1 cellular context compared by ENCODE assay signal in genomic region chr14:60485600-60486251, GRCh38.
TF ChIP-seq lines count a peak whose summit lies in the region.

C14orf39 (minus strand) TSS chr14:60486063; CDS start chr14:60485078, 985 bp downstream.

TF ChIP-seq in WTC11, 78 proteins besides CTCF, POLR2A, EP300 and RAD21 (continued from another document and continues in another):
- no peak for TF ChIP-seq AR (CRISPR knock-in tag; IDR thresholded peaks at IDR 0.05)
- peak; percentile 59 for TF ChIP-seq SP1 (CRISPR knock-in tag; conservative IDR thresholded peaks at IDR 0.05)
- TF ChIP-seq ATF6 (CRISPR knock-in tag; IDR thresholded peaks at IDR 0.05): no peak
- peak; percentile 52; the same call in 1 of the 2 replicates for TF ChIP-seq NR3C1 (CRISPR knock-in tag; conservative IDR thresholded peaks at IDR 0.05; ENCODE audit: low read depth)
- TF ChIP-seq CDX4 (CRISPR knock-in tag; IDR thresholded peaks at IDR 0.05; ENCODE audit: borderline replicate concordance): no peak
- TF ChIP-seq NFE2L1 (CRISPR knock-in tag; IDR thresholded peaks at IDR 0.05): no peak
- no peak for TF ChIP-seq HMGA2 (CRISPR knock-in tag; IDR thresholded peaks at IDR 0.05)
- TF ChIP-seq MLX (CRISPR knock-in tag; IDR thresholded peaks at IDR 0.05): no peak
- 0 out of 2 replicates have a peak, but pooled peaks have one; percentile 29 for TF ChIP-seq CREB1 (CRISPR knock-in tag; IDR thresholded peaks at IDR 0.05)
- TF ChIP-seq TP53 (CRISPR knock-in tag; IDR thresholded peaks at IDR 0.05): peak; percentile 87
- TF ChIP-seq IRF1 (CRISPR knock-in tag; IDR thresholded peaks at IDR 0.05): 0 out of 2 replicates have a peak, but pooled peaks have one; percentile 68
- no peak for TF ChIP-seq ZBTB43 (CRISPR knock-in tag; IDR thresholded peaks at IDR 0.05)
- TF ChIP-seq GTF2I (CRISPR knock-in tag; conservative IDR thresholded peaks at IDR 0.05): no peak
- no peak for TF ChIP-seq ATF1 (CRISPR knock-in tag; IDR thresholded peaks at IDR 0.05)
- TF ChIP-seq ZNF512 (CRISPR knock-in tag; IDR thresholded peaks at IDR 0.05; ENCODE audit: borderline replicate concordance): no peak
- peak; percentile 47; the same call in 1 of the 2 replicates for TF ChIP-seq ESRRA (CRISPR knock-in tag; IDR thresholded peaks at IDR 0.05; ENCODE audit: borderline replicate concordance)
- TF ChIP-seq NR2C2 (CRISPR knock-in tag; IDR thresholded peaks at IDR 0.05): no peak
- TF ChIP-seq USF2 (CRISPR knock-in tag; IDR thresholded peaks at IDR 0.05): no peak
- no peak for TF ChIP-seq ZNF317 (CRISPR knock-in tag; IDR thresholded peaks at IDR 0.05; ENCODE audit: borderline replicate concordance, low read depth)
- TF ChIP-seq EMX1 (CRISPR knock-in tag; IDR thresholded peaks at IDR 0.05): no peak
- no peak for TF ChIP-seq ZNF121 (CRISPR knock-in tag; IDR thresholded peaks at IDR 0.05)
- no peak for TF ChIP-seq ZSCAN18 (CRISPR knock-in tag; IDR thresholded peaks at IDR 0.05)
- 0 out of 2 replicates have a peak, but pooled peaks have one; percentile 40 for TF ChIP-seq E2F5 (CRISPR knock-in tag; IDR thresholded peaks at IDR 0.05)
- TF ChIP-seq MAX (CRISPR knock-in tag; IDR thresholded peaks at IDR 0.05): peak; percentile 92
- TF ChIP-seq ZNF425 (CRISPR knock-in tag; conservative IDR thresholded peaks at IDR 0.05): no peak
- TF ChIP-seq ZNF396 (CRISPR knock-in tag; IDR thresholded peaks at IDR 0.05; ENCODE audit: borderline replicate concordance): no peak
- no peak for TF ChIP-seq ZNF532 (CRISPR knock-in tag; IDR thresholded peaks at IDR 0.05; ENCODE audit: borderline replicate concordance)
- no peak for TF ChIP-seq ZNF138 (CRISPR knock-in tag; conservative IDR thresholded peaks at IDR 0.05)
- no peak for TF ChIP-seq ZNF416 (CRISPR knock-in tag; IDR thresholded peaks at IDR 0.05)
- TF ChIP-seq ZMAT4 (CRISPR knock-in tag; IDR thresholded peaks at IDR 0.05): no peak
- peak; percentile 48; the same call in 1 of the 2 replicates for TF ChIP-seq USF1 (CRISPR knock-in tag; IDR thresholded peaks at IDR 0.05)
